8 cellular contexts compared by ENCODE assay signal in the genomic region with DNA sequence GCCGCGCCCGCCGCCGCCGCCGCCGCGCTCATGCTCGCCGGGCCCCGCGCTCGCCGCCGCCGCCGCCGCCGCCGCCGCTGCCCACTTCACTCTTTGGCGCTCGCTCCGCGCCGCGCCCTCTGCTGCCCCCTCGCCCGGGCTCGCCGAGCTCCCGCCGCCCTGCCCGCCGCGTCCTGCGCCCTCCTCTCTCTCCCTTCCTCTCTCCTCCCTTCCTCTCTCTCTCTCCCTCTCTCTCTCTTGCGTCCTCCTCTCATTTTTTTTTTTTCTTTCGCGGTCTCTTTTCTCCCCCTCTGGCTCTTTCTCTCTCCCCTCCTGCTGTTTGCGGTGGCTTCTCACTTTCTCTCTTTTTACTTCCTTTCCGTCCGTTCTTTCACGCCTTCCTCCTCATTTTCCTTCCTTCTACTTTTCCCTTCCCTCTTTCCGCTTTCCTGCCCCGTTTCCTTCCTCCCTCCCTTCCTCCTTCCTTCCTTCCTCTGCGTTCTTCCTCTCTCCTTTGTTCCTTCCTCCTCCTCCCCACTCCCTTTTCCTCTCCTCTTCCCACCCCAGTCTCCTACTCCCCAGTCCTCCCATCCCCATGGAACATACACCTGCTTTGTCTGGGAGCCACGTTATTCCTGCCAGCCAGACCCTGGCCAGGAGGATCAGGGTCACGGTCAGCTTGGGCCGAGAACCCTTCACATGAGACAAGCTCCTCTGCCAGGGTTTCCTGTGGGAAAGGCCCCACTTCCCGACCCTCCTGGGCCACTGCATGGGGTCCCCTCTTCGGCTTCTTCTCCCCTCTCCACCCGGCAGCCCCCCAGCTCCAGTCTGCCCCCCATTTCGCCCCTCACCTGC. TPM values are rescaled to one million over a fixed set of nuclear protein-coding genes. Genes with fewer than 3 reads are reported as not detected.
DNase-seq lines count a peak whose midpoint lies in the region; ATAC-seq and TF ChIP-seq lines count a peak whose summit lies in the region.

No MANE protein-coding gene starts in this region.

- no peaks in the 10 kb centered on the region; the same call in 1 of the 2 replicates for H3K4me1 ChIP-seq in Panc1 (ENCODE audit: control insufficient read depth, insufficient read depth, low read length)

- no peaks in the 10 kb centered on the region for H3K36me3 ChIP-seq in Panc1 (ENCODE audit: control insufficient read depth, insufficient read depth, low read length)

- BruUV-seq in Panc1 (replicated peaks; lab: Mats Ljungman, UMichigan) = no TSS peak

- in situ Hi-C loops in Panc1 (cut with HindIII; ENCODE audit: low pct_unique_long_range_greater_than_20kb, low sequenced_read_pairs) = no loop called here

- peak; percentile 53 for DNase-seq in NCI-H2171 treated with DMSO at 0.1 percent for 48 hours (lab: John Stamatoyannopoulos, UW)
- DNase-seq in NCI-H2171 (lab: John Stamatoyannopoulos, UW) = no peak
- no peak for DNase-seq in Panc1 (ENCODE audit: low read depth, low spot score)
- peak; percentile 9 to 57 for DNase-seq in foreskin fibroblast
- DNase-seq in skeletal muscle cell (ENCODE audit: low read depth) = no peak
- DNase-seq in NOMO-1 treated with dmso at 0.1 percent for 144 hours (lab: John Stamatoyannopoulos, UW; ENCODE audit: unreplicated experiment) = no peak
- no peak for DNase-seq in inferior parietal cortex (ENCODE audit: extremely low spot score)
- DNase-seq in ecto neural progenitor cell (ENCODE audit: low spot score) = no peak

- peak; percentile 51 for ATAC-seq in Panc1

- CTCF ChIA-PET in Panc1 (lab: Charles Lee) = interaction anchor here (0.6 to 0.9 kb wide), 3 partner anchors 99 to 150 kb away, joined by 3 to 7 read pairs (median 5); no protein-coding TSS in a partner anchor

- H3K27me3 ChIP-seq in Panc1 (ENCODE audit: control insufficient read depth, insufficient read depth, low read length) = peaks cover 3% of the 10 kb centered on the region; the same call in 1 of the 2 replicates

- no peaks in the 10 kb centered on the region for H3K9me3 ChIP-seq in Panc1 (ENCODE audit: control insufficient read depth, insufficient read depth, low read depth, low read length)

- TF ChIP-seq CTCF in Panc1 (IDR thresholded peaks at IDR 0.05) = peak; percentile 14; the same call in 1 of the 2 replicates
- TF ChIP-seq CTCF in foreskin fibroblast (IDR thresholded peaks at IDR 0.05; ENCODE audit: low read depth, low read length) = no peak

- intact Hi-C loops in Panc1 (cut with micrococcal nuclease; ENCODE audit: unreplicated experiment) = no loop called here

- no peak overlapping the region for H3K27ac ChIP-seq in Panc1 (ENCODE audit: low read length)

- H3K4me3 ChIP-seq in Panc1 (ENCODE audit: low read depth in 2 of 2, low read length in 2 of 2) (peak overlapping the region; percentile 29 to 41), foreskin fibroblast (ENCODE audit: low read depth in 1 of 2, low read length in 2 of 2) (peak overlapping the region; percentile 3 to 46), skeletal muscle cell (ENCODE audit: low read depth, low read length) (peak overlapping the region; percentile 23)

- POLR2A ChIA-PET in Panc1 (lab: Charles Lee) = no interaction called here

RNA-seq across cellular contexts. Expression of a gene that starts 19.3 kb away (rescaled TPM):
- total RNA-seq in Panc1 (2021; ENCODE audit: unreplicated experiment) = 1.2 TPM
- polyA plus RNA-seq in Panc1 (2012; ENCODE audit: insufficient read length) = 0.67 TPM

Comparison
In these comparisons a context has a peak if more than half of its experiments do, and no peak if none do; other contexts are left out.
1. DNase-seq: peak in NCI-H2171 treated with DMSO at 0.1 percent for 48 hours (single experiment) and foreskin fibroblast (2 of 2); none in NCI-H2171 (single experiment), Panc1 (single experiment), skeletal muscle cell (single experiment), NOMO-1 treated with dmso at 0.1 percent for 144 hours (single experiment), inferior parietal cortex (single experiment) and ecto neural progenitor cell (single experiment).
2. Peak in every context shown above with its lines, with median percentiles within 50 percentile points of each other: H3K4me3 ChIP-seq.